Comparison of ENCODE assay signal across 2 cellular contexts in genomic region chr20:13265941-13266340, GRCh38.
A peak's percentile ranks its signal among the peaks of the same experiment; 100 is the strongest.
TF ChIP-seq lines count a peak whose summit lies in the region.

No MANE protein-coding gene starts in this region.

TF ChIP-seq in HepG2, 621 proteins besides CTCF, POLR2A, EP300 and RAD21:
- no peak for TF ChIP-seq ZNF260 (CRISPR knock-in tag; IDR thresholded peaks at IDR 0.05; ENCODE audit: borderline replicate concordance, low read depth)
- peak; percentile 89 for TF ChIP-seq THAP11 (CRISPR knock-in tag; IDR thresholded peaks at IDR 0.05)
- TF ChIP-seq ZNF143 (CRISPR knock-in tag; IDR thresholded peaks at IDR 0.05) = peak; percentile 82
- TF ChIP-seq ARNT (IDR thresholded peaks at IDR 0.05) = no peak
- no peak for TF ChIP-seq HNF4G (IDR thresholded peaks at IDR 0.05; ENCODE audit: borderline replicate concordance, low read depth, low read length)
- no peak for TF ChIP-seq HNF4G (CRISPR knock-in tag; IDR thresholded peaks at IDR 0.05; ENCODE audit: borderline replicate concordance, low read depth)
- no peak for TF ChIP-seq KLF16 (CRISPR knock-in tag; IDR thresholded peaks at IDR 0.05)

TF ChIP-seq in GM12878, 131 proteins besides CTCF, POLR2A, EP300 and RAD21:
- TF ChIP-seq, protein P1, sequence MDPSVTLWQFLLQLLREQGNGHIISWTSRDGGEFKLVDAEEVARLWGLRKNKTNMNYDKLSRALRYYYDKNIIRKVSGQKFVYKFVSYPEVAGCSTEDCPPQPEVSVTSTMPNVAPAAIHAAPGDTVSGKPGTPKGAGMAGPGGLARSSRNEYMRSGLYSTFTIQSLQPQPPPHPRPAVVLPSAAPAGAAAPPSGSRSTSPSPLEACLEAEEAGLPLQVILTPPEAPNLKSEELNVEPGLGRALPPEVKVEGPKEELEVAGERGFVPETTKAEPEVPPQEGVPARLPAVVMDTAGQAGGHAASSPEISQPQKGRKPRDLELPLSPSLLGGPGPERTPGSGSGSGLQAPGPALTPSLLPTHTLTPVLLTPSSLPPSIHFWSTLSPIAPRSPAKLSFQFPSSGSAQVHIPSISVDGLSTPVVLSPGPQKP (IDR thresholded peaks at IDR 0.05; ENCODE audit: low read depth, low read length) = no peak
- TF ChIP-seq, protein P2, sequence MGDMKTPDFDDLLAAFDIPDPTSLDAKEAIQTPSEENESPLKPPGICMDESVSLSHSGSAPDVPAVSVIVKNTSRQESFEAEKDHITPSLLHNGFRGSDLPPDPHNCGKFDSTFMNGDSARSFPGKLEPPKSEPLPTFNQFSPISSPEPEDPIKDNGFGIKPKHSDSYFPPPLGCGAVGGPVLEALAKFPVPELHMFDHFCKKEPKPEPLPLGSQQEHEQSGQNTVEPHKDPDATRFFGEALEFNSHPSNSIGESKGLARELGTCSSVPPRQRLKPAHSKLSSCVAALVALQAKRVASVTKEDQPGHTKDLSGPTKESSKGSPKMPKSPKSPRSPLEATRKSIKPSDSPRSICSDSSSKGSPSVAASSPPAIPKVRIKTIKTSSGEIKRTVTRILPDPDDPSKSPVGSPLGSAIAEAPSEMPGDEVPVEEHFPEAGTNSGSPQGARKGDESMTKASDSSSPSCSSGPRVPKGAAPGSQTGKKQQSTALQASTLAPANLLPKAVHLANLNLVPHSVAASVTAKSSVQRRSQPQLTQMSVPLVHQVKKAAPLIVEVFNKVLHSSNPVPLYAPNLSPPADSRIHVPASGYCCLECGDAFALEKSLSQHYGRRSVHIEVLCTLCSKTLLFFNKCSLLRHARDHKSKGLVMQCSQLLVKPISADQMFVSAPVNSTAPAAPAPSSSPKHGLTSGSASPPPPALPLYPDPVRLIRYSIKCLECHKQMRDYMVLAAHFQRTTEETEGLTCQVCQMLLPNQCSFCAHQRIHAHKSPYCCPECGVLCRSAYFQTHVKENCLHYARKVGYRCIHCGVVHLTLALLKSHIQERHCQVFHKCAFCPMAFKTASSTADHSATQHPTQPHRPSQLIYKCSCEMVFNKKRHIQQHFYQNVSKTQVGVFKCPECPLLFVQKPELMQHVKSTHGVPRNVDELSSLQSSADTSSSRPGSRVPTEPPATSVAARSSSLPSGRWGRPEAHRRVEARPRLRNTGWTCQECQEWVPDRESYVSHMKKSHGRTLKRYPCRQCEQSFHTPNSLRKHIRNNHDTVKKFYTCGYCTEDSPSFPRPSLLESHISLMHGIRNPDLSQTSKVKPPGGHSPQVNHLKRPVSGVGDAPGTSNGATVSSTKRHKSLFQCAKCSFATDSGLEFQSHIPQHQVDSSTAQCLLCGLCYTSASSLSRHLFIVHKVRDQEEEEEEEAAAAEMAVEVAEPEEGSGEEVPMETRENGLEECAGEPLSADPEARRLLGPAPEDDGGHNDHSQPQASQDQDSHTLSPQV (IDR thresholded peaks at IDR 0.05) = no peak
- TF ChIP-seq, protein P3, sequence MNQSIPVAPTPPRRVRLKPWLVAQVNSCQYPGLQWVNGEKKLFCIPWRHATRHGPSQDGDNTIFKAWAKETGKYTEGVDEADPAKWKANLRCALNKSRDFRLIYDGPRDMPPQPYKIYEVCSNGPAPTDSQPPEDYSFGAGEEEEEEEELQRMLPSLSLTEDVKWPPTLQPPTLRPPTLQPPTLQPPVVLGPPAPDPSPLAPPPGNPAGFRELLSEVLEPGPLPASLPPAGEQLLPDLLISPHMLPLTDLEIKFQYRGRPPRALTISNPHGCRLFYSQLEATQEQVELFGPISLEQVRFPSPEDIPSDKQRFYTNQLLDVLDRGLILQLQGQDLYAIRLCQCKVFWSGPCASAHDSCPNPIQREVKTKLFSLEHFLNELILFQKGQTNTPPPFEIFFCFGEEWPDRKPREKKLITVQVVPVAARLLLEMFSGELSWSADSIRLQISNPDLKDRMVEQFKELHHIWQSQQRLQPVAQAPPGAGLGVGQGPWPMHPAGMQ (IDR thresholded peaks at IDR 0.05; ENCODE audit: borderline replicate concordance) = no peak
- TF ChIP-seq BACH1 (IDR thresholded peaks at IDR 0.05; ENCODE audit: borderline replicate concordance) (no peak), RELA (IDR thresholded peaks at IDR 0.05; ENCODE audit: borderline replicate concordance, partially characterized antibody) (no peak), CHD1 (IDR thresholded peaks at IDR 0.05; ENCODE audit: low read depth, low read length) (no peak), ZBED1 (IDR thresholded peaks at IDR 0.05; ENCODE audit: borderline replicate concordance) (no peak), HCFC1 (IDR thresholded peaks at IDR 0.05; ENCODE audit: low read length) (peak; percentile 67), ATF2 (IDR thresholded peaks at IDR 0.05; ENCODE audit: low read length) (no peak), BCL3 (IDR thresholded peaks at IDR 0.05; ENCODE audit: borderline replicate concordance, insufficient read depth, low read depth, low read length, poor library complexity, severe bottlenecking) (no peak), BHLHE40 (IDR thresholded peaks at IDR 0.05; ENCODE audit: borderline replicate concordance in 1 of 2, low read depth in 2 of 2, low read length in 1 of 2) (no peak), RAD51 (IDR thresholded peaks at IDR 0.05) (no peak), SIX5 (IDR thresholded peaks at IDR 0.05; ENCODE audit: low read depth, low read length, severe bottlenecking) (peak; percentile 47), ATF3 (IDR thresholded peaks at IDR 0.05; ENCODE audit: borderline replicate concordance, extremely low read depth, low read depth, low read length) (peak; percentile 20; the same call in 1 of the 2 replicates), LARP7 (IDR thresholded peaks at IDR 0.05) (no peak), NBN (IDR thresholded peaks at IDR 0.05) (no peak)
- TF ChIP-seq, protein P4, sequence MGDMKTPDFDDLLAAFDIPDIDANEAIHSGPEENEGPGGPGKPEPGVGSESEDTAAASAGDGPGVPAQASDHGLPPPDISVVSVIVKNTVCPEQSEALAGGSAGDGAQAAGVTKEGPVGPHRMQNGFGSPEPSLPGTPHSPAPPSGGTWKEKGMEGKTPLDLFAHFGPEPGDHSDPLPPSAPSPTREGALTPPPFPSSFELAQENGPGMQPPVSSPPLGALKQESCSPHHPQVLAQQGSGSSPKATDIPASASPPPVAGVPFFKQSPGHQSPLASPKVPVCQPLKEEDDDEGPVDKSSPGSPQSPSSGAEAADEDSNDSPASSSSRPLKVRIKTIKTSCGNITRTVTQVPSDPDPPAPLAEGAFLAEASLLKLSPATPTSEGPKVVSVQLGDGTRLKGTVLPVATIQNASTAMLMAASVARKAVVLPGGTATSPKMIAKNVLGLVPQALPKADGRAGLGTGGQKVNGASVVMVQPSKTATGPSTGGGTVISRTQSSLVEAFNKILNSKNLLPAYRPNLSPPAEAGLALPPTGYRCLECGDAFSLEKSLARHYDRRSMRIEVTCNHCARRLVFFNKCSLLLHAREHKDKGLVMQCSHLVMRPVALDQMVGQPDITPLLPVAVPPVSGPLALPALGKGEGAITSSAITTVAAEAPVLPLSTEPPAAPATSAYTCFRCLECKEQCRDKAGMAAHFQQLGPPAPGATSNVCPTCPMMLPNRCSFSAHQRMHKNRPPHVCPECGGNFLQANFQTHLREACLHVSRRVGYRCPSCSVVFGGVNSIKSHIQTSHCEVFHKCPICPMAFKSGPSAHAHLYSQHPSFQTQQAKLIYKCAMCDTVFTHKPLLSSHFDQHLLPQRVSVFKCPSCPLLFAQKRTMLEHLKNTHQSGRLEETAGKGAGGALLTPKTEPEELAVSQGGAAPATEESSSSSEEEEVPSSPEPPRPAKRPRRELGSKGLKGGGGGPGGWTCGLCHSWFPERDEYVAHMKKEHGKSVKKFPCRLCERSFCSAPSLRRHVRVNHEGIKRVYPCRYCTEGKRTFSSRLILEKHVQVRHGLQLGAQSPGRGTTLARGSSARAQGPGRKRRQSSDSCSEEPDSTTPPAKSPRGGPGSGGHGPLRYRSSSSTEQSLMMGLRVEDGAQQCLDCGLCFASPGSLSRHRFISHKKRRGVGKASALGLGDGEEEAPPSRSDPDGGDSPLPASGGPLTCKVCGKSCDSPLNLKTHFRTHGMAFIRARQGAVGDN (IDR thresholded peaks at IDR 0.05) = no peak
TF ChIP-seq in GM12878: peak in this region for 3.
